15 cellular contexts compared by ENCODE assay signal in the genomic region with DNA sequence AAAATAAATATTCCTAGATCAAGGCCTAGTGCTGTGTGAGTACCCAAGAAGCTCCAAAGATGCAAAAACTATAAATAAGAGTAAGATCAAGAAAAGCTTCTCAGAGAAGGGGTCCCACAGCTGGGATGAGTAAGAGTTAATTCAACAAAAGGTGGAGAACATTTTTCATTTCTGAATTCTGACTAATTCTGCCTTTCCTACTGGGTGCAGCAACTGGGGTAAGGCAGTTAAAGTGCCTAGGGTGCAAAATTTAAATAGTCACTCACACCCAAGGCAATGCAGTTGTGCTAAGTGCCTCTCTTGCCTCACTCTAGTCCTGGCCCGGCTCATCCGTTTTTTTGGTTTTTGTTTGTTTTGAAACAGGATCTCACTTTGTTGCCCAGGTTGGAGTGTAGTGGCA.
DNase-seq lines count a peak whose midpoint lies in the region; ATAC-seq and TF ChIP-seq lines count a peak whose summit lies in the region.
"Had no signal": no experiment of that assay in that cellular context is flagged by ENCODE, and none has a peak within 500 bp of the region (broad histone marks: within the 10 kb centered on the region; RNA-seq: fewer than 3 reads in every experiment).

No MANE protein-coding gene starts in this region.

- POLR2A ChIA-PET in RWPE1 (lab: Yijun Ruan, JAX; ENCODE audit: low non-redundant PET), result no interaction called here

- TF ChIP-seq CTCF in RWPE1 (conservative IDR thresholded peaks at IDR 0.05; ENCODE audit: low read depth), result no peak

- H3K36me3 Mint-ChIP-seq in stimulated activated effector memory CD8-positive, alpha-beta T cell treated with anti-CD3 and anti-CD28 coated beads, Interleukin-12 subunit alpha, Interleukin-12 subunit beta, amount 100 ng/mL, for 72 hours, result no peaks in the 10 kb centered on the region
- H3K36me3 Mint-ChIP-seq: CD4-positive, CD25-positive, alpha-beta regulatory T cell had no signal

- H3K27ac ChIP-seq in RWPE1, result peak overlapping the region; percentile 56
- H3K27ac ChIP-seq: BLaER1 treated with 17β-estradiol and CSF1 and Interleukin-3, amounts not matched to agents 10 nM and 100 nM; HL-60 had no signal

- H3K4me3 Mint-ChIP-seq in stimulated activated effector memory CD8-positive, alpha-beta T cell treated with anti-CD3 and anti-CD28 coated beads, Interleukin-12 subunit alpha, Interleukin-12 subunit beta, amount 100 ng/mL, for 72 hours, result no peak overlapping the region
- H3K4me3 Mint-ChIP-seq: CD4-positive, CD25-positive, alpha-beta regulatory T cell; GM23338; H9 had no signal

- CTCF ChIA-PET in RWPE1 (lab: Yijun Ruan, JAX), result no interaction called here

- DNase-seq in NCI-H748 (lab: John Stamatoyannopoulos, UW; ENCODE audit: unreplicated experiment) (peak; percentile 15), NCI-H748 treated with DMSO at 0.1 percent for 48 hours (lab: John Stamatoyannopoulos, UW) (no peak), DMS53 treated with DMSO at 0.1 percent for 48 hours (lab: John Stamatoyannopoulos, UW; ENCODE audit: unreplicated experiment) (peak; percentile 6), RWPE1 (ENCODE audit: low spot score) (no peak), HCEC 1CT (no peak)
- no peak for DNase-seq in stimulated activated effector memory CD8-positive, alpha-beta T cell treated with anti-CD3 and anti-CD28 coated beads, Interleukin-12 subunit alpha, Interleukin-12 subunit beta, amount 100 ng/mL, for 72 hours (ENCODE audit: low spot score in 2 of 2)
- DNase-seq: ACHN; CD4-positive, CD25-positive, alpha-beta regulatory T cell; DMS79; H9 had no signal

- ATAC-seq in stimulated activated effector memory CD8-positive, alpha-beta T cell treated with anti-CD3 and anti-CD28 coated beads, Interleukin-12 subunit alpha, Interleukin-12 subunit beta, amount 100 ng/mL, for 72 hours, result peak; percentile 31
- ATAC-seq in GM18511 (IDR thresholded peaks at IDR 0.05; ENCODE audit: unreplicated experiment), result no peak
- ATAC-seq: GM12878, GM23338 had no signal

- H3K4me1 Mint-ChIP-seq in stimulated activated effector memory CD8-positive, alpha-beta T cell treated with anti-CD3 and anti-CD28 coated beads, Interleukin-12 subunit alpha, Interleukin-12 subunit beta, amount 100 ng/mL, for 72 hours, result no peaks in the 10 kb centered on the region
- H3K4me1 Mint-ChIP-seq: CD4-positive, CD25-positive, alpha-beta regulatory T cell had no signal

- H3K27ac Mint-ChIP-seq in stimulated activated effector memory CD8-positive, alpha-beta T cell treated with anti-CD3 and anti-CD28 coated beads, Interleukin-12 subunit alpha, Interleukin-12 subunit beta, amount 100 ng/mL, for 72 hours, result no peak overlapping the region
- H3K27ac Mint-ChIP-seq: CD4-positive, CD25-positive, alpha-beta regulatory T cell; GM23338; H9 had no signal

- H3K9me3 Mint-ChIP-seq in stimulated activated effector memory CD8-positive, alpha-beta T cell treated with anti-CD3 and anti-CD28 coated beads, Interleukin-12 subunit alpha, Interleukin-12 subunit beta, amount 100 ng/mL, for 72 hours, result no peaks in the 10 kb centered on the region
- H3K9me3 Mint-ChIP-seq: GM23338, H9 had no signal

Comparison
In these comparisons a context has a peak if more than half of its experiments do, and no peak if none do; other contexts are left out.
1. DNase-seq: peak in NCI-H748 (single experiment) and DMS53 treated with DMSO at 0.1 percent for 48 hours (single experiment); none in NCI-H748 treated with DMSO at 0.1 percent for 48 hours (single experiment), RWPE1 (single experiment), stimulated activated effector memory CD8-positive, alpha-beta T cell treated with anti-CD3 and anti-CD28 coated beads, Interleukin-12 subunit alpha, Interleukin-12 subunit beta, amount 100 ng/mL, for 72 hours (0 of 2) and HCEC 1CT (single experiment).